17 cellular contexts compared by ENCODE assay signal in genomic region chr11:122046438-122046837, GRCh38.
"Had no signal": no experiment of that assay in that cellular context is flagged by ENCODE, and none has a peak within 500 bp of the region (broad histone marks: within the 10 kb centered on the region; RNA-seq: fewer than 3 reads in every experiment).

No MANE protein-coding gene starts in this region.

- H3K4me1 Mint-ChIP-seq: activated CD4-positive, alpha-beta memory T cell treated with anti-CD3 and anti-CD28 coated beads, Interleukin-2, amount 10 ng/mL, durations not matched to agents 7 days and 5 days; central memory CD8-positive, alpha-beta T cell; naive thymus-derived CD4-positive, alpha-beta T cell had no signal

- ATAC-seq: activated T-cell treated with anti-CD3 and anti-CD28 coated beads, Interleukin-2, amount 50 U/mL, for 4 hours; gastroesophageal sphincter; naive thymus-derived CD4-positive, alpha-beta T cell; WTC11 had no signal

- H3K27ac Mint-ChIP-seq: activated CD4-positive, alpha-beta memory T cell treated with anti-CD3 and anti-CD28 coated beads, Interleukin-2, amount 10 ng/mL, durations not matched to agents 7 days and 5 days; naive thymus-derived CD4-positive, alpha-beta T cell; stimulated activated naive CD8-positive, alpha-beta T cell treated with anti-CD3 and anti-CD28 coated beads, Interleukin-15, Interleukin-2, amounts not matched to agents 100 ng/mL and 50 ng/mL, for 24 hours; WTC11 had no signal

- H3K9me3 Mint-ChIP-seq: activated CD4-positive, alpha-beta memory T cell treated with anti-CD3 and anti-CD28 coated beads, Interleukin-2, amount 10 ng/mL, durations not matched to agents 7 days and 5 days; stimulated activated naive CD8-positive, alpha-beta T cell treated with anti-CD3 and anti-CD28 coated beads, Interleukin-15, Interleukin-2, amounts not matched to agents 100 ng/mL and 50 ng/mL, for 24 hours had no signal

- H3K9me3 ChIP-seq: gastroesophageal sphincter, heart right ventricle, neutrophil, right atrium auricular region had no signal

- H3K36me3 Mint-ChIP-seq: naive thymus-derived CD4-positive, alpha-beta T cell; WTC11 had no signal

- H3K36me3 ChIP-seq: heart right ventricle, neutrophil, right atrium auricular region had no signal

- H3K4me3 Mint-ChIP-seq: activated CD4-positive, alpha-beta memory T cell treated with anti-CD3 and anti-CD28 coated beads, Interleukin-2, amount 10 ng/mL, durations not matched to agents 7 days and 5 days; activated T-cell treated with anti-CD3 and anti-CD28 coated beads, Interleukin-2, amount 50 U/mL, for 4 hours; central memory CD8-positive, alpha-beta T cell; naive thymus-derived CD4-positive, alpha-beta T cell; stimulated activated naive CD8-positive, alpha-beta T cell treated with anti-CD3 and anti-CD28 coated beads, Interleukin-15, Interleukin-2, amounts not matched to agents 100 ng/mL and 50 ng/mL, for 24 hours; WTC11 had no signal

- DNase-seq: activated CD4-positive, alpha-beta memory T cell treated with anti-CD3 and anti-CD28 coated beads, Interleukin-2, amount 10 ng/mL, durations not matched to agents 7 days and 5 days; activated CD4-positive, alpha-beta T cell treated with anti-CD3 and anti-CD28 coated beads for 4 hours; activated effector memory CD4-positive, alpha-beta T cell treated with Interleukin-2 at 50 U/mL for 16 hours; activated naive CD4-positive, alpha-beta T cell treated with anti-CD3 and anti-CD28 coated beads, Interleukin-2, amount 50 U/mL, for 16 hours; activated T-cell treated with anti-CD3 and anti-CD28 coated beads, Interleukin-2, amount 50 U/mL, for 4 hours; cortex of kidney; effector CD4-positive, alpha-beta T cell; heart right ventricle; naive thymus-derived CD4-positive, alpha-beta T cell; T-helper 2 cell had no signal

- FAIRE-seq: islet of Langerhans had no signal

- H3K27me3 ChIP-seq: gastroesophageal sphincter, heart right ventricle, right atrium auricular region had no signal

- H3K27ac ChIP-seq: gastroesophageal sphincter, neutrophil, right atrium auricular region had no signal

- H3K27me3 Mint-ChIP-seq: activated CD4-positive, alpha-beta memory T cell treated with anti-CD3 and anti-CD28 coated beads, Interleukin-2, amount 10 ng/mL, durations not matched to agents 7 days and 5 days; central memory CD8-positive, alpha-beta T cell had no signal

- H3K4me1 ChIP-seq: gastroesophageal sphincter, right atrium auricular region had no signal

- H3K4me3 ChIP-seq: gastroesophageal sphincter, heart right ventricle, right atrium auricular region had no signal
